In the genomic region with DNA sequence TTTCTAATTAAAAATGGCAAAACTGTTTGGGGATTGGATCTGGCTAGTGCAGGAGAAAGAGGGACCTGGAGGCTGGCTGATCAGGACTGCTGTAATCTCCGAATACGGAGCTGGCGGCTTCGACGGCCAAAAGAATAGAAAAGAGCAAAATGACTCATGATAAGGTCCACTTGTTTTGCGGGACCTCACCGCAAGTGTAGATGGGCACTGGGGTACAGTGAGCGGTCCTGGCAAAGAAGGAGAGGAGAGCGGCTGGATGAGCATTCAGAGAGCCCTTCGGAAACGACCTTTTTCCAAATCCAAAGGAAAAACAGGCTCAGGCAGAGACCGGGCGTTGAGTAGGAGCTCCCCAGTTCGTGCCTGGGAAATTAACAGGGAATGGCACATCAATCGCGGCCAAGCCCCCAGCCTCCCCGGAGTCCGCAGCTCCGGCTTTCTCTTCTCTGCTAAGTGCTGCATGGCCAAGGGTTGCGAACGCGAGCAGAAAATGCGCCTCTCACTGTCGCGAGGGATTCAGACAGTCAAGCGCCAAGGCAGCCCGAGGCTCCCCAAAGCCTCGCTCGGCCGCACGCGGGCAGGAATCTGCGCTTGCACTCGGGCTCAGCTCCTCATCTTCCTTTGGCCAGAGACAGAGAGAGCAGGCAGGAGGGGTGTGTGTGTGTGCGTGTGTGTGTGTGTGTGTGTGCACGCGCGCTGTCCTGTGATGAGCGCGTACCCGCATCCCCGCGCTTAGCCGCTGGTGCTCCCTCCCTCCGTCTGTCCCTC, we compare ENCODE assay signal across 1 cellular context.
TF ChIP-seq lines count a peak whose summit lies in the region.

No MANE protein-coding gene starts in this region.

TF ChIP-seq in WTC11, 78 proteins besides CTCF, POLR2A, EP300 and RAD21 (continued from another document):
- TF ChIP-seq, protein P1, sequence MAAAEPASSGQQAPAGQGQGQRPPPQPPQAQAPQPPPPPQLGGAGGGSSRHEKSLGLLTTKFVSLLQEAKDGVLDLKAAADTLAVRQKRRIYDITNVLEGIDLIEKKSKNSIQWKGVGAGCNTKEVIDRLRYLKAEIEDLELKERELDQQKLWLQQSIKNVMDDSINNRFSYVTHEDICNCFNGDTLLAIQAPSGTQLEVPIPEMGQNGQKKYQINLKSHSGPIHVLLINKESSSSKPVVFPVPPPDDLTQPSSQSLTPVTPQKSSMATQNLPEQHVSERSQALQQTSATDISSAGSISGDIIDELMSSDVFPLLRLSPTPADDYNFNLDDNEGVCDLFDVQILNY (CRISPR knock-in tag; IDR thresholded peaks at IDR 0.05), result no peak
- TF ChIP-seq ESRRA (CRISPR knock-in tag; IDR thresholded peaks at IDR 0.05; ENCODE audit: borderline replicate concordance) (no peak), ZNF317 (CRISPR knock-in tag; IDR thresholded peaks at IDR 0.05; ENCODE audit: borderline replicate concordance, low read depth) (no peak), NFATC4 (CRISPR knock-in tag; IDR thresholded peaks at IDR 0.05) (no peak), JUN (CRISPR knock-in tag; IDR thresholded peaks at IDR 0.05) (no peak), ATF1 (CRISPR knock-in tag; IDR thresholded peaks at IDR 0.05) (no peak), RELA (CRISPR knock-in tag; IDR thresholded peaks at IDR 0.05; ENCODE audit: borderline replicate concordance) (no peak), ZNF671 (CRISPR knock-in tag; IDR thresholded peaks at IDR 0.05) (no peak), TEAD4 (CRISPR knock-in tag; IDR thresholded peaks at IDR 0.05) (no peak), ZNF263 (CRISPR knock-in tag; IDR thresholded peaks at IDR 0.05; ENCODE audit: low read depth) (peak; percentile 92; the same call in 1 of the 2 replicates), TEAD1 (CRISPR knock-in tag; IDR thresholded peaks at IDR 0.05) (no peak), NFYB (CRISPR knock-in tag; conservative IDR thresholded peaks at IDR 0.05; ENCODE audit: low read depth) (no peak), MXD4 (CRISPR knock-in tag; IDR thresholded peaks at IDR 0.05; ENCODE audit: borderline replicate concordance) (no peak), ZNF219 (CRISPR knock-in tag; IDR thresholded peaks at IDR 0.05; ENCODE audit: borderline replicate concordance) (no peak), HMGA2 (CRISPR knock-in tag; IDR thresholded peaks at IDR 0.05) (no peak), TCF7 (CRISPR knock-in tag; IDR thresholded peaks at IDR 0.05; ENCODE audit: low read depth) (no peak)
- TF ChIP-seq, protein P2, sequence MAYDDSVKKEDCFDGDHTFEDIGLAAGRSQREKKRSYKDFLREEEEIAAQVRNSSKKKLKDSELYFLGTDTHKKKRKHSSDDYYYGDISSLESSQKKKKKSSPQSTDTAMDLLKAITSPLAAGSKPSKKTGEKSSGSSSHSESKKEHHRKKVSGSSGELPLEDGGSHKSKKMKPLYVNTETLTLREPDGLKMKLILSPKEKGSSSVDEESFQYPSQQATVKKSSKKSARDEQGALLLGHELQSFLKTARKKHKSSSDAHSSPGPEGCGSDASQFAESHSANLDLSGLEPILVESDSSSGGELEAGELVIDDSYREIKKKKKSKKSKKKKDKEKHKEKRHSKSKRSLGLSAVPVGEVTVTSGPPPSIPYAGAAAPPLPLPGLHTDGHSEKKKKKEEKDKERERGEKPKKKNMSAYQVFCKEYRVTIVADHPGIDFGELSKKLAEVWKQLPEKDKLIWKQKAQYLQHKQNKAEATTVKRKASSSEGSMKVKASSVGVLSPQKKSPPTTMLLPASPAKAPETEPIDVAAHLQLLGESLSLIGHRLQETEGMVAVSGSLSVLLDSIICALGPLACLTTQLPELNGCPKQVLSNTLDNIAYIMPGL (CRISPR knock-in tag; IDR thresholded peaks at IDR 0.05), result 0 out of 2 replicates have a peak, but pooled peaks have one; percentile 6
- TF ChIP-seq, protein P3, sequence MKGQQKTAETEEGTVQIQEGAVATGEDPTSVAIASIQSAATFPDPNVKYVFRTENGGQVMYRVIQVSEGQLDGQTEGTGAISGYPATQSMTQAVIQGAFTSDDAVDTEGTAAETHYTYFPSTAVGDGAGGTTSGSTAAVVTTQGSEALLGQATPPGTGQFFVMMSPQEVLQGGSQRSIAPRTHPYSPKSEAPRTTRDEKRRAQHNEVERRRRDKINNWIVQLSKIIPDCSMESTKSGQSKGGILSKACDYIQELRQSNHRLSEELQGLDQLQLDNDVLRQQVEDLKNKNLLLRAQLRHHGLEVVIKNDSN (CRISPR knock-in tag; IDR thresholded peaks at IDR 0.05), result no peak
- TF ChIP-seq, protein P4, sequence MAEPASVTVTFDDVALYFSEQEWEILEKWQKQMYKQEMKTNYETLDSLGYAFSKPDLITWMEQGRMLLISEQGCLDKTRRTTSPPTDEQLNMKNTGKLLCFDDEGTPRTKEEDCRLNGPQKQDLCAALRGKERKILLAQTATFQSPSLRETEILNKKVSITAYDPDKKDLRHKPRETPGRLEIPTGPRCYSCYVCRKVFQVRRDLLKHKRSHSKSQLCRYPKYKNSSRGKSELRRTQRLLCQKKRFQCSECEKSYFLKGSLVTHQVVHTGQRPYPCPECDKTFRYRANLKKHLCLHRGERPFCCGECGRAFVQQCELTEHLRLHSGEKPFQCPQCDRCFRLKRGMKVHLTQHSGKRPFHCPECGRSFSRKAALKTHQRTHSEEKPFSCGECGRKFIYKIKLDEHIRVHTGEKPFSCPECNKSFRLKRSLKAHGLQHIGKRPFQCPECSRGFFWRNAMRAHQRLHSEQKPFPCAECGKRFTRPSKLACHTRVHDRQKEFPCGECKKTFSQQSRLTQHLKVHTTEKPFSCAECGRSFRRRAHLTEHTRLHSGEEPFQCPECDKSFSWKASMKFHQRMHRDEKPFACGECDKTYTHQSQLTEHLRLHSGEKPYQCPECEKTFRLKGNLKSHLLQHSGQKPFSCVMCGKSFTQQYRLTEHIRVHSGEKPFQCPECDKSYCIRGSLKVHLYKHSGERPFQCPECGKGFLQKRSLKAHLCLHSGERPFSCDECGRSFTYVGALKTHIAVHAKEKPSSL (CRISPR knock-in tag; conservative IDR thresholded peaks at IDR 0.05), result no peak
- TF ChIP-seq, protein P5, sequence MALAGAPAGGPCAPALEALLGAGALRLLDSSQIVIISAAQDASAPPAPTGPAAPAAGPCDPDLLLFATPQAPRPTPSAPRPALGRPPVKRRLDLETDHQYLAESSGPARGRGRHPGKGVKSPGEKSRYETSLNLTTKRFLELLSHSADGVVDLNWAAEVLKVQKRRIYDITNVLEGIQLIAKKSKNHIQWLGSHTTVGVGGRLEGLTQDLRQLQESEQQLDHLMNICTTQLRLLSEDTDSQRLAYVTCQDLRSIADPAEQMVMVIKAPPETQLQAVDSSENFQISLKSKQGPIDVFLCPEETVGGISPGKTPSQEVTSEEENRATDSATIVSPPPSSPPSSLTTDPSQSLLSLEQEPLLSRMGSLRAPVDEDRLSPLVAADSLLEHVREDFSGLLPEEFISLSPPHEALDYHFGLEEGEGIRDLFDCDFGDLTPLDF (CRISPR knock-in tag; IDR thresholded peaks at IDR 0.05), result no peak
- TF ChIP-seq, protein P6, sequence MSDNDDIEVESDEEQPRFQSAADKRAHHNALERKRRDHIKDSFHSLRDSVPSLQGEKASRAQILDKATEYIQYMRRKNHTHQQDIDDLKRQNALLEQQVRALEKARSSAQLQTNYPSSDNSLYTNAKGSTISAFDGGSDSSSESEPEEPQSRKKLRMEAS (CRISPR knock-in tag; IDR thresholded peaks at IDR 0.05), result peak; percentile 67; the same call in 1 of the 2 replicates
- TF ChIP-seq, protein P7, sequence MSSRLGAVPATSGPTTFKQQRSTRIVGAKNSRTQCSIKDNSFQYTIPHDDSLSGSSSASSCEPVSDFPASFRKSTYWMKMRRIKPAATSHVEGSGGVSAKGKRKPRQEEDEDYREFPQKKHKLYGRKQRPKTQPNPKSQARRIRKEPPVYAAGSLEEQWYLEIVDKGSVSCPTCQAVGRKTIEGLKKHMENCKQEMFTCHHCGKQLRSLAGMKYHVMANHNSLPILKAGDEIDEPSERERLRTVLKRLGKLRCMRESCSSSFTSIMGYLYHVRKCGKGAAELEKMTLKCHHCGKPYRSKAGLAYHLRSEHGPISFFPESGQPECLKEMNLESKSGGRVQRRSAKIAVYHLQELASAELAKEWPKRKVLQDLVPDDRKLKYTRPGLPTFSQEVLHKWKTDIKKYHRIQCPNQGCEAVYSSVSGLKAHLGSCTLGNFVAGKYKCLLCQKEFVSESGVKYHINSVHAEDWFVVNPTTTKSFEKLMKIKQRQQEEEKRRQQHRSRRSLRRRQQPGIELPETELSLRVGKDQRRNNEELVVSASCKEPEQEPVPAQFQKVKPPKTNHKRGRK (CRISPR knock-in tag; IDR thresholded peaks at IDR 0.05; ENCODE audit: borderline replicate concordance), result no peak
- TF ChIP-seq, protein P8, sequence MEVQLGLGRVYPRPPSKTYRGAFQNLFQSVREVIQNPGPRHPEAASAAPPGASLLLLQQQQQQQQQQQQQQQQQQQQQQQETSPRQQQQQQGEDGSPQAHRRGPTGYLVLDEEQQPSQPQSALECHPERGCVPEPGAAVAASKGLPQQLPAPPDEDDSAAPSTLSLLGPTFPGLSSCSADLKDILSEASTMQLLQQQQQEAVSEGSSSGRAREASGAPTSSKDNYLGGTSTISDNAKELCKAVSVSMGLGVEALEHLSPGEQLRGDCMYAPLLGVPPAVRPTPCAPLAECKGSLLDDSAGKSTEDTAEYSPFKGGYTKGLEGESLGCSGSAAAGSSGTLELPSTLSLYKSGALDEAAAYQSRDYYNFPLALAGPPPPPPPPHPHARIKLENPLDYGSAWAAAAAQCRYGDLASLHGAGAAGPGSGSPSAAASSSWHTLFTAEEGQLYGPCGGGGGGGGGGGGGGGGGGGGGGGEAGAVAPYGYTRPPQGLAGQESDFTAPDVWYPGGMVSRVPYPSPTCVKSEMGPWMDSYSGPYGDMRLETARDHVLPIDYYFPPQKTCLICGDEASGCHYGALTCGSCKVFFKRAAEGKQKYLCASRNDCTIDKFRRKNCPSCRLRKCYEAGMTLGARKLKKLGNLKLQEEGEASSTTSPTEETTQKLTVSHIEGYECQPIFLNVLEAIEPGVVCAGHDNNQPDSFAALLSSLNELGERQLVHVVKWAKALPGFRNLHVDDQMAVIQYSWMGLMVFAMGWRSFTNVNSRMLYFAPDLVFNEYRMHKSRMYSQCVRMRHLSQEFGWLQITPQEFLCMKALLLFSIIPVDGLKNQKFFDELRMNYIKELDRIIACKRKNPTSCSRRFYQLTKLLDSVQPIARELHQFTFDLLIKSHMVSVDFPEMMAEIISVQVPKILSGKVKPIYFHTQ (CRISPR knock-in tag; IDR thresholded peaks at IDR 0.05), result no peak
- TF ChIP-seq, protein P9, sequence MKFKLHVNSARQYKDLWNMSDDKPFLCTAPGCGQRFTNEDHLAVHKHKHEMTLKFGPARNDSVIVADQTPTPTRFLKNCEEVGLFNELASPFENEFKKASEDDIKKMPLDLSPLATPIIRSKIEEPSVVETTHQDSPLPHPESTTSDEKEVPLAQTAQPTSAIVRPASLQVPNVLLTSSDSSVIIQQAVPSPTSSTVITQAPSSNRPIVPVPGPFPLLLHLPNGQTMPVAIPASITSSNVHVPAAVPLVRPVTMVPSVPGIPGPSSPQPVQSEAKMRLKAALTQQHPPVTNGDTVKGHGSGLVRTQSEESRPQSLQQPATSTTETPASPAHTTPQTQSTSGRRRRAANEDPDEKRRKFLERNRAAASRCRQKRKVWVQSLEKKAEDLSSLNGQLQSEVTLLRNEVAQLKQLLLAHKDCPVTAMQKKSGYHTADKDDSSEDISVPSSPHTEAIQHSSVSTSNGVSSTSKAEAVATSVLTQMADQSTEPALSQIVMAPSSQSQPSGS (CRISPR knock-in tag; IDR thresholded peaks at IDR 0.05; ENCODE audit: borderline replicate concordance, low read depth), result no peak
